In genomic region chr20:17685168-17685567, GRCh38 we compare ENCODE assay signal across 35 cellular contexts. TPM values are rescaled to one million over a fixed set of nuclear protein-coding genes. Genes with fewer than 3 reads are reported as not detected.
"Had no signal": no experiment of that assay in that cellular context is flagged by ENCODE, and none has a peak within 500 bp of the region (broad histone marks: within the 10 kb centered on the region; RNA-seq: fewer than 3 reads in every experiment).

No MANE protein-coding gene starts in this region.

- H3K36me3 ChIP-seq: ascending aorta, esophagus squamous epithelium, gastroesophageal sphincter, heart right ventricle had no signal

- DNase-seq: activated CD4-positive, alpha-beta memory T cell treated with anti-CD3 and anti-CD28 coated beads, Interleukin-2, amount 10 ng/mL, durations not matched to agents 7 days and 5 days; activated CD4-positive, alpha-beta T cell treated with anti-CD3 and anti-CD28 coated beads for 1 hour; activated CD4-positive, alpha-beta T cell treated with anti-CD3 and anti-CD28 coated beads for 4 hours; activated CD4-positive, alpha-beta T cell treated with anti-CD3 and anti-CD28 coated beads, Interleukin-2, amount 10 ng/mL, durations not matched to agents 7 days and 5 days; activated CD4-positive, alpha-beta T cell treated with anti-CD3 and anti-CD28 coated beads, Interleukin-2, amount 50 U/mL, for 4 hours; activated CD8-positive, alpha-beta memory T cell treated with anti-CD3 and anti-CD28 coated beads, Interleukin-2, amount 50 U/mL, for 48 hours; activated gamma-delta T cell; activated naive CD4-positive, alpha-beta T cell; activated naive CD4-positive, alpha-beta T cell treated with anti-CD3 and anti-CD28 coated beads, Interleukin-2, amount 10 ng/mL, durations not matched to agents 7 days and 5 days; activated naive CD8-positive, alpha-beta T cell treated with anti-CD3 and anti-CD28 coated beads, Interleukin-2, amount 10 ng/mL, durations not matched to agents 7 days and 5 days; activated T-cell treated with anti-CD3 and anti-CD28 coated beads for 4 hours; activated T-cell treated with anti-CD3 and anti-CD28 coated beads, Interleukin-2, amount 50 U/mL, for 24 hours; activated T-cell treated with anti-CD3 and anti-CD28 coated beads, Interleukin-2, amount 50 U/mL, for 72 hours; brain microvascular endothelial cell; cortex of kidney; dermis blood vessel endothelial cell; effector CD4-positive, alpha-beta T cell; effector memory CD8-positive, alpha-beta T cell; esophagus squamous epithelium; foreskin melanocyte; heart right ventricle; T-helper 2 cell had no signal

- H3K4me3 ChIP-seq: ascending aorta, esophagus squamous epithelium, gastroesophageal sphincter, heart right ventricle had no signal

- FAIRE-seq: bronchial epithelial cell had no signal

- H3K27ac ChIP-seq: ascending aorta, brain microvascular endothelial cell, epithelial cell of prostate, esophagus squamous epithelium, gastroesophageal sphincter, heart right ventricle had no signal

- H3K27me3 ChIP-seq: ascending aorta, gastroesophageal sphincter had no signal

- ATAC-seq: activated naive CD4-positive, alpha-beta T cell treated with anti-CD3 and anti-CD28 coated beads, Interleukin-2, amount 50 U/mL, for 72 hours; activated T-cell treated with anti-CD3 and anti-CD28 coated beads, Interleukin-2, amount 50 U/mL, for 72 hours; effector memory CD8-positive, alpha-beta T cell; gastroesophageal sphincter; heart right ventricle; WTC11 had no signal

- H3K9me3 ChIP-seq: ascending aorta, esophagus squamous epithelium, gastroesophageal sphincter had no signal

RNA-seq across cellular contexts. Expression of gene BANF2, which starts 14.6 kb away (rescaled TPM):
- total RNA-seq: activated CD4-positive, alpha-beta memory T cell treated with anti-CD3 and anti-CD28 coated beads, Interleukin-2, amount 10 ng/mL, durations not matched to agents 7 days and 5 days; activated CD4-positive, alpha-beta T cell treated with anti-CD3 and anti-CD28 coated beads, Interleukin-2, amount 10 ng/mL, durations not matched to agents 7 days and 5 days; activated naive CD4-positive, alpha-beta T cell treated with anti-CD3 and anti-CD28 coated beads, Interleukin-2, amount 50 U/mL, for 72 hours; activated naive CD8-positive, alpha-beta T cell treated with anti-CD3 and anti-CD28 coated beads, Interleukin-2, amount 10 ng/mL, durations not matched to agents 7 days and 5 days; activated T-cell treated with anti-CD3 and anti-CD28 coated beads, Interleukin-2, amount 50 U/mL, for 72 hours; ascending aorta; bronchial epithelial cell; cardiac septum; cerebellum; dermis blood vessel endothelial cell; esophagus squamous epithelium; fibroblast of lung; fibroblast of villous mesenchyme; gastroesophageal sphincter; glomerular endothelial cell; heart right ventricle; T-helper 1 cell treated with Interleukin-12 subunit alpha and Interleukin-12 subunit beta and Interleukin-4 antibody, amounts not matched to agents 30 ng/mL and 1 ng/mL, for 36 hours; WTC11 had no signal
- polyA plus RNA-seq: esophagus, fibroblast of lung, heart right ventricle had no signal
